ENCODE assay signal across 16 cellular contexts in the genomic region with DNA sequence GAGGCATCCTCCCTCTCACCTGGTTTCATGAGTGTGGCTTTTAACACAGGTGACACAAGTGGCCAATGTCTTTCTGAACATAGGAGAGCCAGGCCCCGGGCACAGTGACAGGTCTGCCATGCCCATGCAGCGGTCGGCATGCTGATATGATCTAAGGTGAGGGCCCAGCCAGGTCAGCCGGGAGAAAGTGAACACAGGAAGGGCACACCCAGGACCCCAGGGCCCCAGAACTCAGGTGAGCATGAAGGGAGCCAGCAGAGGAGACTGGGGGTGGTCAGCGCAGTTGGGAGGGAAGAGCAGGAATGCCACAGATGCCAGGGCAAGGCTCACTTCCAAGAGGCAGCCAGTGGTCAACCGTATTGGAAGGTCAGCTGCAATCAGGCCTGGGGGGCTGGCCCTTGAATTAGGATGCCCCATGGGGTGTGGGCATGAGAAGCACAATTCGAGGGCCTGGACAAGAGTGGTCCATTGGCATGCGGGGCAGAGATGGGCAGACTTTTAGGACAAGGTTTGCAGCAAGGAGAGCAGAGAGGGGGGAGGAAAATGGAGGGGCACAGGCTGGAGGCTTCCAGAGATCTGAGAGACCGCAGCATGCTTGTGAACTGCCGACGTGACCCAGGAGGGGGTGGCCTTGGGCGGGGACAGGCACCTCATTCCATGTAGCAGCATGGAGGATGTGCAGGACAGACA. TPM values are rescaled to one million over a fixed set of nuclear protein-coding genes. Genes with fewer than 3 reads are reported as not detected.
DNase-seq lines count a peak whose midpoint lies in the region; ATAC-seq and TF ChIP-seq lines count a peak whose summit lies in the region.
"Had no signal": no experiment of that assay in that cellular context is flagged by ENCODE, and none has a peak within 500 bp of the region (broad histone marks: within the 10 kb centered on the region; RNA-seq: fewer than 3 reads in every experiment).

No MANE protein-coding gene starts in this region.

- H2AFZ ChIP-seq in PC-3 (ENCODE audit: low read length) = no peak overlapping the region
- H2AFZ ChIP-seq: GM23338, hepatocyte had no signal

- ATAC-seq in PC-3 = no peak
- ATAC-seq in GM18520 (IDR thresholded peaks at IDR 0.05; ENCODE audit: unreplicated experiment) = no peak
- ATAC-seq: GM23338, T-helper 17 cell had no signal

- no peak for TF ChIP-seq CTCF in PC-3 (conservative IDR thresholded peaks at IDR 0.05; ENCODE audit: low read depth, low read length)
- TF ChIP-seq CTCF in stomach (IDR thresholded peaks at IDR 0.05) = no peak
- TF ChIP-seq CTCF in lower leg skin (IDR thresholded peaks at IDR 0.05) = no peak

- CTCF ChIA-PET in PC-3 (lab: Charles Lee) = interaction anchor here (0.7 kb wide), 1 partner anchor 68 kb away, joined by 4 read pairs; no protein-coding TSS in a partner anchor

- H3K4me3 ChIP-seq in PC-3 (ENCODE audit: low read length) (no peak overlapping the region), mesendoderm (ENCODE audit: low read length) (no peak overlapping the region), stomach (no peak overlapping the region), lower leg skin (ENCODE audit: low read depth, poor library complexity, severe bottlenecking) (no peak overlapping the region)
- H3K4me3 ChIP-seq: GM23338, hepatocyte had no signal

- no peak overlapping the region for H2AK5ac ChIP-seq in mesendoderm (ENCODE audit: low read length)

- H3K79me2 ChIP-seq in PC-3 (ENCODE audit: low read length) (peaks cover 33% of the 10 kb centered on the region), mesendoderm (ENCODE audit: control insufficient read depth, insufficient read depth, low read length) (no peaks in the 10 kb centered on the region)

- peak overlapping the region; percentile 20 for H3K4me3 Mint-ChIP-seq in activated naive CD8-positive, alpha-beta T cell treated with anti-CD3 and anti-CD28 coated beads for 36 hours
- H3K4me3 Mint-ChIP-seq: GM23338, T-helper 17 cell had no signal

- intact Hi-C loops in PC-3 (cut with micrococcal nuclease) = no loop called here
- intact Hi-C loops in stomach (cut with DNase I; ENCODE audit: low total_unique reads) = loop anchor here (10.0 kb wide), 1 partner anchor 69 kb away; no protein-coding TSS in a partner anchor
- intact Hi-C loops in lower leg skin (cut with DNase I; ENCODE audit: low total_unique reads) = no loop called here

- no peak overlapping the region for H2BK15ac ChIP-seq in mesendoderm (replicated peaks; ENCODE audit: low read depth)

- peak overlapping the region; percentile 73 for H3K27ac ChIP-seq in PC-3 (ENCODE audit: low read length)
- H3K27ac ChIP-seq in mesendoderm (ENCODE audit: low read depth, low read length) = no peak overlapping the region
- no peak overlapping the region for H3K27ac ChIP-seq in stomach
- H3K27ac ChIP-seq: hepatocyte had no signal

- H3K27ac Mint-ChIP-seq in activated naive CD8-positive, alpha-beta T cell treated with anti-CD3 and anti-CD28 coated beads for 36 hours = no peak overlapping the region
- H3K27ac Mint-ChIP-seq: B cell, T-helper 17 cell had no signal

- H3K36me3 Mint-ChIP-seq in activated naive CD8-positive, alpha-beta T cell treated with anti-CD3 and anti-CD28 coated beads for 36 hours = no peaks in the 10 kb centered on the region

- no peak overlapping the region for H3K9ac ChIP-seq in PC-3 (ENCODE audit: low read length)
- H3K9ac ChIP-seq in mesendoderm (ENCODE audit: low read length) = no peak overlapping the region

- no peaks in the 10 kb centered on the region for H3K9me2 ChIP-seq in PC-3 (replicated peaks; ENCODE audit: low read length)

- H4K5ac ChIP-seq in mesendoderm (ENCODE audit: low read length) = no peak overlapping the region

- POLR2A ChIA-PET in PC-3 (lab: Charles Lee; ENCODE audit: unreplicated experiment) = interaction anchor here (0.6 kb wide), 1 partner anchor 58 kb away, joined by 4 read pairs; no protein-coding TSS in a partner anchor

- no CpG with 5 or more reads among the region's 12 CpGs for WGBS in mesendoderm (ENCODE audit: extremely low coverage, insufficient coverage, low lambda C conversion rate)
- WGBS in stomach, 5 donors = 84 to 92% (median 88%) methylated on average over 11 to 12 of the region's 12 CpGs
- WGBS in lower leg skin, 2 donors = 81 to 89% methylated on average over 12 of the region's 12 CpGs

- DNase-seq in PC-3 (no peak), mesendoderm (no peak), stomach (peak; percentile 22), lower leg skin (ENCODE audit: low spot score in 2 of 2) (no peak)
- DNase-seq in activated naive CD8-positive, alpha-beta T cell treated with anti-CD3 and anti-CD28 coated beads for 36 hours = no peak
- no peak for DNase-seq in activated CD4-positive, alpha-beta T cell treated with anti-CD3 and anti-CD28 coated beads, Interleukin-2, amount 50 U/mL, for 1 hour
- DNase-seq: activated naive CD4-positive, alpha-beta T cell treated with anti-CD3 and anti-CD28 coated beads, Interleukin-2, amount 50 U/mL, for 16 hours; effector CD8-positive, alpha-beta T cell; GDM1; Kasumi-1; NCI-H1436; T-helper 17 cell had no signal

- H4K8ac ChIP-seq in mesendoderm (ENCODE audit: low read depth, low read length) = no peak overlapping the region

- H2BK120ac ChIP-seq in mesendoderm (ENCODE audit: low read depth, low read length) = no peak overlapping the region

- H3K4ac ChIP-seq in mesendoderm (ENCODE audit: low read depth, low read length) = no peak overlapping the region

- no peak for TF ChIP-seq EP300 in stomach (IDR thresholded peaks at IDR 0.05)

- peaks cover 4% of the 10 kb centered on the region for H4K20me1 ChIP-seq in PC-3 (ENCODE audit: low read length)

- H3K4me1 Mint-ChIP-seq in activated naive CD8-positive, alpha-beta T cell treated with anti-CD3 and anti-CD28 coated beads for 36 hours = peaks cover 14% of the 10 kb centered on the region

- H2BK5ac ChIP-seq in mesendoderm (ENCODE audit: low read length) = no peak overlapping the region

- no peaks in the 10 kb centered on the region for H3K9me3 ChIP-seq in PC-3 (ENCODE audit: low read length)
- H3K9me3 ChIP-seq in stomach = peaks cover 3 to 8% (median 3%) of the 10 kb centered on the region in 4 donors

- H3K4me1 ChIP-seq in PC-3 (ENCODE audit: insufficient read depth, low read length) (peaks cover 54% of the 10 kb centered on the region), mesendoderm (ENCODE audit: control insufficient read depth, low read depth, low read length) (peaks cover 3% of the 10 kb centered on the region), stomach (peaks cover 16 to 25% (median 21%) of the 10 kb centered on the region in 4 donors)

- no peaks in the 10 kb centered on the region for H3K27me3 ChIP-seq in PC-3 (ENCODE audit: low read length)
- H3K27me3 ChIP-seq in mesendoderm (ENCODE audit: insufficient read depth, low read length, poor library complexity) = no peaks in the 10 kb centered on the region
- peaks cover 0 to 8% (median 0%) of the 10 kb centered on the region in 3 donors for H3K27me3 ChIP-seq in stomach
- H3K27me3 ChIP-seq: hepatocyte had no signal

- peaks cover 10% of the 10 kb centered on the region for H3K27me3 Mint-ChIP-seq in activated naive CD8-positive, alpha-beta T cell treated with anti-CD3 and anti-CD28 coated beads for 36 hours

- no peak overlapping the region for H3K18ac ChIP-seq in mesendoderm (ENCODE audit: low read length)

- peaks cover 3% of the 10 kb centered on the region for H3K79me1 ChIP-seq in mesendoderm (ENCODE audit: low read length)

- H3F3A ChIP-seq in PC-3 (ENCODE audit: low read length, unreplicated experiment) = no peaks in the 10 kb centered on the region

- H3K23ac ChIP-seq in mesendoderm (ENCODE audit: low read length) = peak overlapping the region; percentile 4

- H3K4me2 ChIP-seq in PC-3 (ENCODE audit: low read length) (peak overlapping the region; percentile 67), mesendoderm (ENCODE audit: low read length) (no peak overlapping the region)
- H3K4me2 ChIP-seq: GM23338, hepatocyte had no signal

- H3K36me3 ChIP-seq in PC-3 (ENCODE audit: low read depth, low read length) = no peaks in the 10 kb centered on the region
- no peaks in the 10 kb centered on the region for H3K36me3 ChIP-seq in mesendoderm (ENCODE audit: control insufficient read depth, insufficient read depth, low read length)
- H3K36me3 ChIP-seq in stomach = no peaks in the 10 kb centered on the region

- peak overlapping the region; percentile 15 for H3K56ac ChIP-seq in mesendoderm (ENCODE audit: low read length)

- no TSS peak for BruUV-seq in PC-3 (replicated peaks; lab: Mats Ljungman, UMichigan)

- peaks cover 12% of the 10 kb centered on the region for H3K9me3 Mint-ChIP-seq in activated naive CD8-positive, alpha-beta T cell treated with anti-CD3 and anti-CD28 coated beads for 36 hours

- no peak for TF ChIP-seq POLR2A in stomach (IDR thresholded peaks at IDR 0.05)
- no peak for TF ChIP-seq POLR2A in lower leg skin (IDR thresholded peaks at IDR 0.05)

RNA-seq across cellular contexts. Expression of a gene that starts 3.9 kb away (rescaled TPM):
- 22.6 and 27.8 TPM in 2 replicates for total RNA-seq in PC-3 (2014; rRNA removed)
- total RNA-seq in activated naive CD8-positive, alpha-beta T cell treated with anti-CD3 and anti-CD28 coated beads for 36 hours = 1 to 10 TPM; 6.1 to 7.4 TPM
- polyA plus RNA-seq in mesendoderm (2013, experiment 1 of 2) = 17.5 TPM
- polyA plus RNA-seq in mesendoderm (2013, experiment 2 of 2) = 18.1 TPM
- total RNA-seq in stomach = 10 to 100 TPM; 30.4 to 72.3 (median 50.6) TPM
- 10 to 100 TPM; 17.2 to 22.1 (median 21.8) TPM for polyA plus RNA-seq in stomach
- total RNA-seq in lower leg skin = 10 to 100 TPM; 31.2 to 51.8 (median 41.5) TPM
